Comparison of ENCODE assay signal across 22 cellular contexts in genomic region chr1:180670681-180671080, GRCh38. TPM values are rescaled to one million over a fixed set of nuclear protein-coding genes. Genes with fewer than 3 reads are reported as not detected.
DNase-seq lines count a peak whose midpoint lies in the region; ATAC-seq, FAIRE-seq and TF ChIP-seq lines count a peak whose summit lies in the region.
"Had no signal": no experiment of that assay in that cellular context is flagged by ENCODE, and none has a peak within 500 bp of the region (broad histone marks: within the 10 kb centered on the region; RNA-seq: fewer than 3 reads in every experiment).

No MANE protein-coding gene starts in this region.

- H3K4me1 Mint-ChIP-seq in osteocyte (ENCODE audit: unreplicated experiment), result peaks cover 23% of the 10 kb centered on the region

- FAIRE-seq in GM19239 (lab: Jason Lieb, UNC), result peak; percentile 72
- FAIRE-seq in GM12878 (lab: Jason Lieb, UNC), result no peak
- FAIRE-seq: A549, GM12891, HepG2 had no signal

- H2AFZ ChIP-seq in GM12878 (ENCODE audit: control insufficient read depth, low read depth, low read length), result no peak overlapping the region

- no peaks in the 10 kb centered on the region for H3K4me1 ChIP-seq in GM12878 (ENCODE audit: control insufficient read depth, insufficient read depth, low read length)

- TF ChIP-seq EP300 in GM12878 (IDR thresholded peaks at IDR 0.05; ENCODE audit: borderline replicate concordance in 1 of 2, control insufficient read depth in 1 of 2, low read depth in 2 of 2, low read length in 2 of 2), result no peak

- H3K27ac ChIP-seq in GM12878 (ENCODE audit: control insufficient read depth, insufficient read depth), result no peak overlapping the region
- H3K27ac ChIP-seq: A549, C4-2B had no signal

- peaks cover 27% of the 10 kb centered on the region for H3K9me3 Mint-ChIP-seq in osteocyte (ENCODE audit: unreplicated experiment)

- no peak for TF ChIP-seq RAD21 in GM12878 (IDR thresholded peaks at IDR 0.05; ENCODE audit: insufficient read depth, low read depth, low read length)

- H3K79me2 ChIP-seq in GM12878 (ENCODE audit: control insufficient read depth, insufficient read depth, low read length), result no peaks in the 10 kb centered on the region

- no peak for TF ChIP-seq POLR2A in GM12878 (IDR thresholded peaks at IDR 0.05; ENCODE audit: low read depth, low read length)

- CTCF ChIA-PET in GM12878 (lab: Yijun Ruan, JAX), result interaction anchor here (0.9 to 1.2 kb wide), 2 partner anchors 19 to 24 kb away, joined by 3 to 5 read pairs; no protein-coding TSS in a partner anchor

- H3K27me3 ChIP-seq in GM12878 (replicated peaks in 1 of 2; ENCODE audit: control insufficient read depth in 2 of 2, insufficient read depth in 2 of 2, low read length in 1 of 2), result no peaks in the 10 kb centered on the region

- H3K27ac Mint-ChIP-seq in osteocyte (ENCODE audit: unreplicated experiment), result peak overlapping the region; percentile 40
- H3K27ac Mint-ChIP-seq: CD4-positive, alpha-beta T cell; IgD-negative memory B cell had no signal

- POLR2A ChIA-PET in GM12878 (lab: Charles Lee), result no interaction called here

- RAD21 ChIA-PET in GM12878 (lab: Charles Lee; ENCODE audit: unreplicated experiment), result no interaction called here

- no peak overlapping the region for H3K4me3 Mint-ChIP-seq in osteocyte (ENCODE audit: unreplicated experiment)
- H3K4me3 Mint-ChIP-seq: CD4-positive, alpha-beta T cell had no signal

- SMC1A ChIA-PET in GM12878 (lab: Charles Lee; ENCODE audit: uncharacterized antibody, unreplicated experiment), result interaction anchor here (1.0 kb wide), 1 partner anchor 79 kb away, joined by 3 read pairs; no protein-coding TSS in a partner anchor

- DNase-seq in GM19239 (ENCODE audit: insufficient read length, low spot score), result no peak
- peak; percentile 11 for DNase-seq in LHCN-M2 (ENCODE audit: low read depth)
- no peak for DNase-seq in GM12878 (ENCODE audit: low read depth, low spot score)
- DNase-seq in osteocyte (ENCODE audit: extremely low spot score, unreplicated experiment), result no peak
- no peak for DNase-seq in NCI-H2029 (lab: John Stamatoyannopoulos, UW)
- no peak for DNase-seq in NCI-H1092 treated with DMSO at 0.1 percent for 48 hours (lab: John Stamatoyannopoulos, UW)
- DNase-seq: AML-193; Caco-2; CD4-positive, alpha-beta T cell; DMS53; DND-41; EL; GOT3; H7; KG1 had no signal

- in situ Hi-C loops in GM12878 (cut with MboI), result no loop called here

- no peaks in the 10 kb centered on the region for H3K36me3 ChIP-seq in GM12878 (ENCODE audit: control insufficient read depth in 2 of 2, insufficient read depth in 2 of 2, low read length in 1 of 2)

- H4K20me1 ChIP-seq in GM12878 (ENCODE audit: control insufficient read depth, insufficient read depth), result no peaks in the 10 kb centered on the region

- no peak overlapping the region for H3K9ac ChIP-seq in GM12878 (ENCODE audit: control insufficient read depth, insufficient read depth, low read length)

- WGBS in GM12878 (ENCODE audit: insufficient coverage, insufficient replicate concordance, low lambda C conversion rate, missing lambda C conversion rate), result 95% methylated on average over 1 of the region's 1 CpG

- H3K36me3 Mint-ChIP-seq in osteocyte (ENCODE audit: unreplicated experiment), result peaks cover 17% of the 10 kb centered on the region

- BruUV-seq in GM12878 (replicated peaks; lab: Mats Ljungman, UMichigan), result no TSS peak

- TF ChIP-seq CTCF in GM12878 (IDR thresholded peaks at IDR 0.05 in 2 of 3, conservative IDR thresholded peaks at IDR 0.05 in 1 of 3; ENCODE audit: control insufficient read depth in 2 of 3, extremely low read depth in 1 of 3, insufficient read depth in 1 of 3, low read depth in 3 of 3, low read length in 3 of 3), result no peak
- no peak for TF ChIP-seq CTCF in osteocyte (IDR thresholded peaks at IDR 0.05)

- no peak overlapping the region for H3K4me2 ChIP-seq in GM12878 (ENCODE audit: control insufficient read depth, insufficient read depth)
- H3K4me2 ChIP-seq: A549 had no signal

- no peak overlapping the region for H3K4me3 ChIP-seq in GM12878
- H3K4me3 ChIP-seq: A549 had no signal

- ATAC-seq in GM12878 (no peak), HG02623 (IDR thresholded peaks at IDR 0.05; ENCODE audit: unreplicated experiment) (no peak)
- ATAC-seq: A549, HCT116, HepG2 had no signal

- no peaks in the 10 kb centered on the region; the same call in 1 of the 3 replicates for H3K9me3 ChIP-seq in GM12878 (replicated peaks; ENCODE audit: control insufficient read depth, insufficient read depth, low read length)

- H3K27me3 Mint-ChIP-seq in osteocyte (ENCODE audit: unreplicated experiment), result no peaks in the 10 kb centered on the region
- H3K27me3 Mint-ChIP-seq: CD4-positive, alpha-beta T cell; IgD-negative memory B cell had no signal

- intact Hi-C loops in GM12878 (cut with micrococcal nuclease; ENCODE audit: unreplicated experiment), result no loop called here

TF ChIP-seq in GM12878, 131 proteins besides CTCF, POLR2A, EP300 and RAD21:
- TF ChIP-seq SUPT20H (IDR thresholded peaks at IDR 0.05; ENCODE audit: borderline replicate concordance, control insufficient read depth, low read depth, low read length) (no peak), NR2C1 (IDR thresholded peaks at IDR 0.05) (no peak), RBBP5 (conservative IDR thresholded peaks at IDR 0.05) (no peak), REST (IDR thresholded peaks at IDR 0.05; ENCODE audit: low read depth, low read length) (no peak), CBX5 (IDR thresholded peaks at IDR 0.05; ENCODE audit: low read depth) (peak; percentile 71; the same call in 1 of the 2 replicates), TAF1 (IDR thresholded peaks at IDR 0.05; ENCODE audit: borderline replicate concordance, low read depth, low read length) (no peak)

RNA-seq across cellular contexts. Expression of gene XPR1, which starts 38.9 kb away (rescaled TPM):
- total RNA-seq in LHCN-M2 (2014; rRNA removed) (22.2 and 27.0 TPM in 2 replicates), GM12878 (2014; rRNA removed) (14.2 and 18.0 TPM in 2 replicates), GM12878 (2014; rRNA removed; fragmentation: Illumina TruSeq; extraction: Trizol) (12.4 and 13.2 TPM in 2 replicates), GM12878 (2021) (13.4 and 16.9 TPM in 2 replicates), osteocyte (21.4 and 24.8 TPM in 2 replicates)
- polyA plus RNA-seq in LHCN-M2 (2012), result 14.4 TPM
- total RNA-seq in GM12878 (2013; cell fraction: nucleolus; rRNA removed), result 26.2 and 29.8 TPM in 2 replicates
- polyA plus RNA-seq in GM12878 (2011; ENCODE audit: low read depth), result 3.3 TPM
- polyA plus RNA-seq in GM12878 (2011; rRNA removed) (33.9 and 36.8 TPM in 2 replicates), GM12878 (2014; fragmentation: Illumina TruSeq; extraction: Trizol) (14.4 and 17.7 TPM in 2 replicates), GM12878 (2014; fragmentation: Nextera tagmentation; extraction: Ambion mirVana) (1 to 10 TPM; 1.1 to 1.5 TPM), GM12878 (2014; rRNA removed) (8.5 and 9.3 TPM in 2 replicates), GM12878 (2016; fragmentation: Nextera tagmentation; extraction: Ambion mirVana) (1 to 10 TPM; 5.8 to 7.6 TPM)
- 13.8 and 24.7 TPM in 2 replicates for polyA plus RNA-seq in GM12878 (2011; cell fraction: cytosol; rRNA removed)
- 7.8 and 9.3 TPM in 2 replicates for polyA plus RNA-seq in GM12878 (2011; cell fraction: nucleus; rRNA removed)
- 6.2 and 7.0 TPM in 2 replicates for polyA plus RNA-seq in GM12878 (2012)
- polyA minus RNA-seq in GM12878 (2011; rRNA and poly(A)+ RNA removed), result 45.1 and 54.2 TPM in 2 replicates
- 9.0 and 24.4 TPM in 2 replicates for polyA minus RNA-seq in GM12878 (2011; cell fraction: cytosol; rRNA and poly(A)+ RNA removed)
- polyA minus RNA-seq in GM12878 (2011; cell fraction: nucleus; rRNA and poly(A)+ RNA removed), result 11.5 and 16.6 TPM in 2 replicates
